1 cellular context compared by ENCODE assay signal in genomic region chr2:96880891-96881273, GRCh38.
TF ChIP-seq lines count a peak whose summit lies in the region.

No MANE protein-coding gene starts in this region.

TF ChIP-seq in H1, 55 proteins besides CTCF, POLR2A, EP300 and RAD21:
- no peak for TF ChIP-seq POLR2AphosphoS5 (IDR thresholded peaks at IDR 0.05; ENCODE audit: low read depth, low read length)
- TF ChIP-seq CBX5 (IDR thresholded peaks at IDR 0.05; ENCODE audit: low read depth, low read length): no peak
- TF ChIP-seq BCL11A (IDR thresholded peaks at IDR 0.05; ENCODE audit: low read depth in 2 of 2, low read length in 2 of 2): no peak
- no peak for TF ChIP-seq CREB1 (IDR thresholded peaks at IDR 0.05)
- TF ChIP-seq HDAC2 (IDR thresholded peaks at IDR 0.05; ENCODE audit: borderline replicate concordance in 1 of 2, low read depth in 2 of 2, low read length in 2 of 2): no peak
- no peak for TF ChIP-seq TAF7 (optimal IDR thresholded peaks at IDR 0.05; ENCODE audit: borderline replicate concordance, low read depth, low read length)
- TF ChIP-seq EGR1 (IDR thresholded peaks at IDR 0.05; ENCODE audit: borderline replicate concordance, low read depth, low read length): no peak
- TF ChIP-seq JUND (IDR thresholded peaks at IDR 0.05; ENCODE audit: low read length): no peak
- TF ChIP-seq TAF1 (IDR thresholded peaks at IDR 0.05; ENCODE audit: low read depth, low read length): no peak
- TF ChIP-seq HDAC6 (IDR thresholded peaks at IDR 0.05; ENCODE audit: low read depth, low read length): no peak
- TF ChIP-seq TBP (IDR thresholded peaks at IDR 0.05; ENCODE audit: low read depth, low read length): no peak
- TF ChIP-seq CEBPB (IDR thresholded peaks at IDR 0.05; ENCODE audit: low read depth, low read length): no peak
- TF ChIP-seq CHD2 (IDR thresholded peaks at IDR 0.05; ENCODE audit: low read length): no peak
